In the genomic region with DNA sequence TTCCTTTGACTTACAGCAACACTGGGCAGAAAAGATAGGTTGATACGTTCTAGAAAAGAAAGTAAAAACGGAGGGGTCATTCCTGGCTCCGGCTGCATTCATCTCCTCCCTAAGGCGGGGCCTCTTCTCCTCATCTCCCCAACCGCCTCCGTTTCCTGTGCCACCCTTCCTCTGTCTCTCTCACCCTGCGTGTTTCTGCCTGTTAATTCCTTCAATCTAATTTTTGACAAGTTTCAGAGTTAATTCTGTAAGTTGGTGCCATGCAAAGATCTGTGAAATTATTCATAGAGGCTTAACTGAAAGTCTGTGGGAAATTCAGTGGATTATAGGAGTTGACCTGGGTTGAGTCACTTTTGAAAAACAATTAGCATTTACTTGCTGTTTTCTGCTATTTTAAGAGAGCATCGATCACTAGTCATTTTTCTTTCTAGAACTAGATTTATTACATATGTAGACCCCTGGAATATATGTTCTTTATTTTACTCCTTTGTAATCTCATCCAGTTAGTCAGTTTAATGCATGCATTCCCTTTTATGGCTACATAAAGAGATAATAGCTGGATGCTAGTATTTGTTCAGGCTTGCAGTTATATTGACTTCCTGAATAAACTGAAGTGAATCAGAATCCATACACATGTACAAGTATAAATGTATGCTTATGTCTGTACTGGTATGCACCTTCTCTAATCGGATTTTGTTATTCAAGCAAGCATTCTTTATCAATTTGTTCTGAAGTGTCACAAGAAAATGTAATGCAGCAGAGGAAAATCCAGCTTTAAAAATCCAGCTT, we compare ENCODE assay signal across 22 cellular contexts.
DNase-seq lines count a peak whose midpoint lies in the region; ATAC-seq, FAIRE-seq and TF ChIP-seq lines count a peak whose summit lies in the region.
"Had no signal": no experiment of that assay in that cellular context is flagged by ENCODE, and none has a peak within 500 bp of the region (broad histone marks: within the 10 kb centered on the region; RNA-seq: fewer than 3 reads in every experiment).

No MANE protein-coding gene starts in this region.

- H2AFZ ChIP-seq in PC-3 (ENCODE audit: low read length): no peak overlapping the region
- 0 out of 2 replicates have a peak overlapping the region, but pooled peaks have one; percentile 17 for H2AFZ ChIP-seq in H1 (ENCODE audit: low read length)
- peak overlapping the region; percentile 46 for H2AFZ ChIP-seq in neuronal stem cell (ENCODE audit: low read length)

- no peak overlapping the region for H2BK5ac ChIP-seq in H1 (ENCODE audit: low read depth, low read length)
- H2BK5ac ChIP-seq in neuronal stem cell (ENCODE audit: low read length): no peak overlapping the region

- POLR2A ChIA-PET in PC-3 (lab: Charles Lee; ENCODE audit: unreplicated experiment) (no interaction called here), H1 (lab: Charles Lee; ENCODE audit: partially characterized antibody) (interaction anchor here (1.1 kb wide), 1 partner anchor 23 kb away, joined by 3 read pairs; no protein-coding TSS in a partner anchor)

- H3K4me3 ChIP-seq in PC-3 (ENCODE audit: low read length) (no peak overlapping the region), H1 (ENCODE audit: extremely low read depth in 1 of 4, insufficient read depth in 2 of 4, low read depth in 3 of 4, low read length in 4 of 4) (no peak overlapping the region), neuronal stem cell (ENCODE audit: low read length in 2 of 2) (no peak overlapping the region)
- H3K4me3 ChIP-seq: heart left ventricle, tibial nerve had no signal

- no peaks in the 10 kb centered on the region for H3K79me2 ChIP-seq in PC-3 (ENCODE audit: low read length)
- H3K79me2 ChIP-seq in H1 (ENCODE audit: control insufficient read depth in 1 of 2, insufficient read depth in 2 of 2, low read length in 2 of 2): no peaks in the 10 kb centered on the region

- H3K4me1 ChIP-seq in PC-3 (ENCODE audit: insufficient read depth, low read length) (peaks cover 10% of the 10 kb centered on the region), H1 (replicated peaks in 1 of 4; ENCODE audit: control insufficient read depth in 3 of 4, insufficient read depth in 4 of 4, low read length in 3 of 4) (no peaks in the 10 kb centered on the region), neuronal stem cell (ENCODE audit: control insufficient read depth in 2 of 2, insufficient read depth in 1 of 2, low read depth in 1 of 2, low read length in 2 of 2) (peaks cover 0 to 20% of the 10 kb centered on the region in 2 donors)
- H3K4me1 ChIP-seq: Caco-2, heart left ventricle, tibial nerve had no signal

- in situ Hi-C loops in KBM-7 (cut with MboI; ENCODE audit: low pct_unique_long_range_greater_than_20kb, low sequenced_read_pairs): no loop called here

- CTCF ChIA-PET in PC-3 (lab: Charles Lee): no interaction called here
- CTCF ChIA-PET in H1 (lab: Charles Lee; ENCODE audit: partially characterized antibody): interaction anchor here (0.9 kb wide), 1 partner anchor 23 kb away, joined by 3 read pairs; no protein-coding TSS in a partner anchor

- H3K14ac ChIP-seq in H1 (ENCODE audit: insufficient read length): no peak overlapping the region
- no peak overlapping the region for H3K14ac ChIP-seq in neuronal stem cell (ENCODE audit: low read length)

- H3K27ac ChIP-seq in PC-3 (ENCODE audit: low read length) (0 out of 2 replicates have a peak overlapping the region, but pooled peaks have one; percentile 3), H1 (ENCODE audit: low read depth, low read length) (no peak overlapping the region), neuronal stem cell (replicated peaks; ENCODE audit: low read length) (no peak overlapping the region)
- H3K27ac ChIP-seq: heart left ventricle, tibial nerve had no signal

- H3K18ac ChIP-seq in H1 (ENCODE audit: extremely low read depth, low read length) (no peak overlapping the region), neuronal stem cell (ENCODE audit: low read length) (no peak overlapping the region)

- peak; percentile 96 for ATAC-seq in PC-3
- ATAC-seq in Right ventricle myocardium inferior: no peak
- ATAC-seq: effector memory CD8-positive, alpha-beta T cell; heart left ventricle; left ventricle myocardium superior; SK-N-SH treated with all-trans-retinoic acid at 6 μM for 48 hours; stimulated activated naive CD8-positive, alpha-beta T cell treated with anti-CD3 and anti-CD28 coated beads, Interleukin-15, Interleukin-2, amounts not matched to agents 100 U/mL and 50 U/mL, for 24 hours had no signal

- no peak overlapping the region for H3K56ac ChIP-seq in H1 (replicated peaks; ENCODE audit: insufficient read length, low read depth, low read length)

- H4K91ac ChIP-seq in H1 (replicated peaks; ENCODE audit: insufficient read length, low read length) (no peak overlapping the region), neuronal stem cell (ENCODE audit: low read depth, low read length, poor library complexity) (no peak overlapping the region)

- H2BK120ac ChIP-seq in H1 (replicated peaks; ENCODE audit: low read depth, low read length) (no peak overlapping the region), neuronal stem cell (ENCODE audit: low read depth, low read length) (no peak overlapping the region)

- BruUV-seq in PC-3 (replicated peaks; lab: Mats Ljungman, UMichigan): no TSS peak

- H2AK5ac ChIP-seq in H1 (ENCODE audit: low read depth, low read length) (no peak overlapping the region), neuronal stem cell (ENCODE audit: low read depth, low read length) (no peak overlapping the region)

- H4K5ac ChIP-seq in H1 (ENCODE audit: insufficient read length, low read depth, low read length): no peak overlapping the region

- H4K20me1 ChIP-seq in PC-3 (ENCODE audit: low read length) (no peaks in the 10 kb centered on the region), H1 (replicated peaks in 1 of 2; ENCODE audit: control insufficient read depth in 1 of 2, insufficient read depth in 2 of 2, low read length in 2 of 2) (no peaks in the 10 kb centered on the region)

- no peak for TF ChIP-seq EP300 in H1 (IDR thresholded peaks at IDR 0.05; ENCODE audit: borderline replicate concordance in 1 of 2, low read depth in 2 of 2, low read length in 2 of 2)

- H3K9me3 ChIP-seq in PC-3 (ENCODE audit: low read length): no peaks in the 10 kb centered on the region
- H3K9me3 ChIP-seq in H1 (ENCODE audit: insufficient read depth in 2 of 2, low read depth in 1 of 2, low read length in 1 of 2): no peaks in the 10 kb centered on the region
- H3K9me3 ChIP-seq in neuronal stem cell (replicated peaks in 1 of 2; ENCODE audit: control insufficient read depth in 2 of 2, insufficient read depth in 1 of 2, low read depth in 1 of 2, low read length in 2 of 2): no peaks in the 10 kb centered on the region
- H3K9me3 ChIP-seq: Caco-2, heart left ventricle, tibial nerve had no signal

- intact Hi-C loops in PC-3 (cut with micrococcal nuclease): no loop called here
- intact Hi-C loops in Right ventricle myocardium inferior (cut with DNase I): no loop called here

- no peak overlapping the region for H3K4ac ChIP-seq in H1 (replicated peaks; ENCODE audit: insufficient read length, low read depth, low read length)
- no peak overlapping the region for H3K4ac ChIP-seq in neuronal stem cell (ENCODE audit: low read length)

- FAIRE-seq in HTR-8/SVneo (lab: Jason Lieb, UNC) (peak; percentile 76), H1 (lab: Jason Lieb, UNC) (no peak)
- FAIRE-seq: small intestine had no signal

- WGBS in H1 (ENCODE audit: extremely low coverage in 1 of 2, insufficient coverage in 1 of 2, insufficient read length in 1 of 2, insufficient replicate concordance in 2 of 2, low coverage in 1 of 2, low lambda C conversion rate in 2 of 2, missing lambda C conversion rate in 1 of 2), 2 experiments: 77% methylated on average over 9 of the region's 9 CpGs; no CpG with 5 or more reads in 1 of the 2 experiments
- WGBS in neuronal stem cell (ENCODE audit: extremely low coverage in 2 of 2, insufficient read length in 2 of 2, insufficient replicate concordance in 1 of 2), 2 donors: no CpG with 5 or more reads among the region's 9 CpGs

- DNase-seq in HTR-8/SVneo (ENCODE audit: insufficient read length, low spot score) (no peak), PC-3 (peak; percentile 45), H1 (ENCODE audit: low read depth in 1 of 2, low spot score in 2 of 2) (no peak), neuronal stem cell (ENCODE audit: low spot score) (no peak), KBM-7 (no peak), iPS-NIHi11 (ENCODE audit: low spot score) (no peak), Right ventricle myocardium inferior (ENCODE audit: missing footprints) (no peak)
- DNase-seq: activated CD4-positive, CD25-positive, alpha-beta regulatory T cell treated with anti-CD3 and anti-CD28 coated beads, Interleukin-2, amount 50 U/mL, for 72 hours; Caco-2; effector memory CD8-positive, alpha-beta T cell; H9; heart left ventricle; left ventricle myocardium superior; NCI-H1436 treated with DMSO at 0.1 percent for 48 hours; NCI-H345; NK-92 treated with Interleukin-12 subunit alpha and Interleukin-12 subunit beta, amount 100 ng/mL, for 24 hours; small intestine; stimulated activated CD4-positive, alpha-beta T cell treated with anti-CD3 and anti-CD28 coated beads, Interleukin-2, amount 100 ng/mL, for 48 hours; stimulated activated naive CD8-positive, alpha-beta T cell treated with anti-CD3 and anti-CD28 coated beads, Interleukin-15, Interleukin-2, amounts not matched to agents 100 U/mL and 50 U/mL, for 24 hours; T-helper 9 cell had no signal

- no peak for TF ChIP-seq CTCF in PC-3 (conservative IDR thresholded peaks at IDR 0.05; ENCODE audit: low read depth, low read length)
- no peak for TF ChIP-seq CTCF in H1 (IDR thresholded peaks at IDR 0.05; ENCODE audit: control extremely low read depth in 1 of 3, insufficient read depth in 1 of 3, low read depth in 1 of 3, low read length in 3 of 3)

- H3K9me2 ChIP-seq in PC-3 (replicated peaks; ENCODE audit: low read length): no peaks in the 10 kb centered on the region

- no peak overlapping the region for H3K23ac ChIP-seq in H1 (ENCODE audit: insufficient read length)
- no peak overlapping the region for H3K23ac ChIP-seq in neuronal stem cell (ENCODE audit: low read depth, low read length, poor library complexity)

- H3F3A ChIP-seq in PC-3 (ENCODE audit: low read length, unreplicated experiment): no peaks in the 10 kb centered on the region

- H4K8ac ChIP-seq in H1 (ENCODE audit: extremely low read depth, insufficient read depth, low read length) (no peak overlapping the region), neuronal stem cell (ENCODE audit: low read depth, low read length) (no peak overlapping the region)

- no peaks in the 10 kb centered on the region for H3K79me1 ChIP-seq in H1 (ENCODE audit: low read depth, low read length)
- H3K79me1 ChIP-seq in neuronal stem cell (ENCODE audit: low read depth, low read length): no peaks in the 10 kb centered on the region

- no peak overlapping the region for H2BK15ac ChIP-seq in H1 (ENCODE audit: low read length)
- no peak overlapping the region for H2BK15ac ChIP-seq in neuronal stem cell (ENCODE audit: low read length)

- H2BK20ac ChIP-seq in H1 (ENCODE audit: low read length): no peak overlapping the region

- no peak for TF ChIP-seq POLR2A in H1 (IDR thresholded peaks at IDR 0.05; ENCODE audit: control extremely low read depth in 1 of 2, low read depth in 2 of 2, low read length in 2 of 2)

- no peak overlapping the region for H2BK12ac ChIP-seq in H1 (ENCODE audit: low read depth, low read length)
- no peak overlapping the region for H2BK12ac ChIP-seq in neuronal stem cell (ENCODE audit: low read length)

- H3K36me3 ChIP-seq in PC-3 (ENCODE audit: low read depth, low read length) (no peaks in the 10 kb centered on the region), H1 (ENCODE audit: control insufficient read depth in 2 of 4, insufficient read depth in 4 of 4, low read length in 3 of 4) (no peaks in the 10 kb centered on the region), neuronal stem cell (replicated peaks in 1 of 2; ENCODE audit: control insufficient read depth in 2 of 2, insufficient read depth in 2 of 2, low read length in 2 of 2) (no peaks in the 10 kb centered on the region)
- H3K36me3 ChIP-seq: heart left ventricle, tibial nerve had no signal

- H3K9ac ChIP-seq in PC-3 (ENCODE audit: low read length) (no peak overlapping the region), H1 (replicated peaks in 1 of 4; ENCODE audit: extremely low read depth in 1 of 4, low read depth in 3 of 4, low read length in 3 of 4) (no peak overlapping the region), neuronal stem cell (ENCODE audit: low read depth, low read length, poor library complexity) (no peak overlapping the region)

- no peak for TF ChIP-seq RAD21 in H1 (IDR thresholded peaks at IDR 0.05 in 1 of 2, conservative IDR thresholded peaks at IDR 0.05 in 1 of 2; ENCODE audit: low read depth in 2 of 2, low read length in 2 of 2)

- no peaks in the 10 kb centered on the region for H3K27me3 ChIP-seq in PC-3 (ENCODE audit: low read length)
- no peaks in the 10 kb centered on the region for H3K27me3 ChIP-seq in H1 (replicated peaks in 1 of 4; ENCODE audit: control insufficient read depth in 3 of 4, extremely low read depth in 1 of 4, insufficient read depth in 3 of 4, low read length in 3 of 4)
- no peaks in the 10 kb centered on the region for H3K27me3 ChIP-seq in neuronal stem cell (ENCODE audit: control insufficient read depth in 3 of 3, insufficient read depth in 3 of 3, low read depth in 1 of 3, low read length in 3 of 3)
- H3K27me3 ChIP-seq: heart left ventricle, tibial nerve had no signal

- H3K23me2 ChIP-seq in H1 (ENCODE audit: low read depth, low read length): no peaks in the 10 kb centered on the region

- H3K4me2 ChIP-seq in PC-3 (ENCODE audit: low read length) (peak overlapping the region; percentile 35), H1 (ENCODE audit: insufficient read depth in 1 of 2, low read depth in 2 of 2, low read length in 2 of 2) (no peak overlapping the region), neuronal stem cell (ENCODE audit: insufficient read depth, low read length, poor library complexity, severe bottlenecking) (no peak overlapping the region)
